20 cellular contexts compared by ENCODE assay signal in genomic region chr9:35401011-35401410, GRCh38.
DNase-seq lines count a peak whose midpoint lies in the region; ATAC-seq and TF ChIP-seq lines count a peak whose summit lies in the region.
"Had no signal": no experiment of that assay in that cellular context is flagged by ENCODE, and none has a peak within 500 bp of the region (broad histone marks: within the 10 kb centered on the region; RNA-seq: fewer than 3 reads in every experiment).

No MANE protein-coding gene starts in this region.

- no peaks in the 10 kb centered on the region for H3K27me3 ChIP-seq in breast epithelium
- H3K27me3 ChIP-seq: BE2C had no signal

- DNase-seq in MCF 10A (ENCODE audit: unreplicated experiment) (no peak), breast epithelium (ENCODE audit: low spot score in 2 of 2) (no peak), T-helper 17 cell (no peak), left kidney (ENCODE audit: low read depth, low spot score) (peak; percentile 70)
- DNase-seq in stimulated activated effector memory CD8-positive, alpha-beta T cell treated with anti-CD3 and anti-CD28 coated beads, Interleukin-12 subunit alpha, Interleukin-12 subunit beta, amount 100 ng/mL, for 72 hours (ENCODE audit: low spot score in 2 of 2): no peak
- DNase-seq: ACHN; BE2C; C1 segment of cervical spinal cord; CD4-positive, CD25-positive, alpha-beta regulatory T cell; CD8-positive, alpha-beta memory T cell; COR-L47; DMS 273 treated with DMSO at 0.1 percent for 48 hours; DMS53; DND-41; EL; GM23248 had no signal

- H3K36me3 Mint-ChIP-seq in MCF 10A (ENCODE audit: insufficient read depth, unreplicated experiment): peaks cover 21% of the 10 kb centered on the region
- H3K36me3 Mint-ChIP-seq in T-helper 17 cell (ENCODE audit: low read depth): peaks cover 6% of the 10 kb centered on the region
- no peaks in the 10 kb centered on the region for H3K36me3 Mint-ChIP-seq in stimulated activated effector memory CD8-positive, alpha-beta T cell treated with anti-CD3 and anti-CD28 coated beads, Interleukin-12 subunit alpha, Interleukin-12 subunit beta, amount 100 ng/mL, for 72 hours
- H3K36me3 Mint-ChIP-seq: CD4-positive, CD25-positive, alpha-beta regulatory T cell; CD8-positive, alpha-beta memory T cell had no signal

- H3K9me3 ChIP-seq in breast epithelium (no peaks in the 10 kb centered on the region), T-helper 17 cell (ENCODE audit: control insufficient read depth, low read length, poor library complexity, severe bottlenecking) (no peaks in the 10 kb centered on the region)
- H3K9me3 ChIP-seq: BE2C, HAP-1 had no signal

- ATAC-seq in T-helper 17 cell (no peak), HG03460 (IDR thresholded peaks at IDR 0.05; ENCODE audit: unreplicated experiment) (no peak), HG02798 (IDR thresholded peaks at IDR 0.05; ENCODE audit: poor library complexity, unreplicated experiment) (no peak)
- ATAC-seq in stimulated activated effector memory CD8-positive, alpha-beta T cell treated with anti-CD3 and anti-CD28 coated beads, Interleukin-12 subunit alpha, Interleukin-12 subunit beta, amount 100 ng/mL, for 72 hours: no peak

- TF ChIP-seq POLR2A in breast epithelium (IDR thresholded peaks at IDR 0.05): no peak

- no peak overlapping the region for H3K27ac ChIP-seq in breast epithelium
- H3K27ac ChIP-seq: GM23248, HL-60 had no signal

- CTCF ChIA-PET in MCF 10A (lab: Yijun Ruan, JAX): no interaction called here

- H3K36me3 ChIP-seq in breast epithelium: peaks cover 10% of the 10 kb centered on the region

- H3K4me3 ChIP-seq in breast epithelium: no peak overlapping the region
- H3K4me3 ChIP-seq: GM23248, HAP-1 had no signal

- peak overlapping the region; percentile 29 for H3K27ac Mint-ChIP-seq in MCF 10A (ENCODE audit: low read depth, unreplicated experiment)
- H3K27ac Mint-ChIP-seq in T-helper 17 cell: no peak overlapping the region
- H3K27ac Mint-ChIP-seq in stimulated activated effector memory CD8-positive, alpha-beta T cell treated with anti-CD3 and anti-CD28 coated beads, Interleukin-12 subunit alpha, Interleukin-12 subunit beta, amount 100 ng/mL, for 72 hours: no peak overlapping the region
- H3K27ac Mint-ChIP-seq: CD4-positive, CD25-positive, alpha-beta regulatory T cell; CD8-positive, alpha-beta memory T cell had no signal

- H3K4me1 Mint-ChIP-seq in MCF 10A (ENCODE audit: insufficient read depth, unreplicated experiment) (no peaks in the 10 kb centered on the region), T-helper 17 cell (peaks cover 5% of the 10 kb centered on the region)
- no peaks in the 10 kb centered on the region for H3K4me1 Mint-ChIP-seq in stimulated activated effector memory CD8-positive, alpha-beta T cell treated with anti-CD3 and anti-CD28 coated beads, Interleukin-12 subunit alpha, Interleukin-12 subunit beta, amount 100 ng/mL, for 72 hours
- H3K4me1 Mint-ChIP-seq: CD4-positive, CD25-positive, alpha-beta regulatory T cell; CD8-positive, alpha-beta memory T cell had no signal

- H3K9me3 Mint-ChIP-seq in MCF 10A (ENCODE audit: unreplicated experiment): no peaks in the 10 kb centered on the region
- H3K9me3 Mint-ChIP-seq in stimulated activated effector memory CD8-positive, alpha-beta T cell treated with anti-CD3 and anti-CD28 coated beads, Interleukin-12 subunit alpha, Interleukin-12 subunit beta, amount 100 ng/mL, for 72 hours: no peaks in the 10 kb centered on the region
- H3K9me3 Mint-ChIP-seq: CD4-positive, CD25-positive, alpha-beta regulatory T cell; CD8-positive, alpha-beta memory T cell had no signal

- BruUV-seq in MCF 10A (replicated peaks; lab: Mats Ljungman, UMichigan): no TSS peak

- no peaks in the 10 kb centered on the region for H3K4me1 ChIP-seq in breast epithelium
- H3K4me1 ChIP-seq: BE2C, HAP-1 had no signal

- intact Hi-C loops in MCF 10A (cut with micrococcal nuclease): loop anchor here (10.0 kb wide), 1 partner anchor 64 kb away; no protein-coding TSS in a partner anchor
- intact Hi-C loops in breast epithelium (cut with DNase I; ENCODE audit: low total_unique reads): no loop called here

- H3K27me3 Mint-ChIP-seq in MCF 10A (ENCODE audit: insufficient read depth, unreplicated experiment) (no peaks in the 10 kb centered on the region), T-helper 17 cell (peaks cover 59% of the 10 kb centered on the region)

- H3K4me3 Mint-ChIP-seq in MCF 10A (ENCODE audit: unreplicated experiment) (no peak overlapping the region), T-helper 17 cell (peak overlapping the region; percentile 45)
- H3K4me3 Mint-ChIP-seq in stimulated activated effector memory CD8-positive, alpha-beta T cell treated with anti-CD3 and anti-CD28 coated beads, Interleukin-12 subunit alpha, Interleukin-12 subunit beta, amount 100 ng/mL, for 72 hours: no peak overlapping the region
- H3K4me3 Mint-ChIP-seq: CD4-positive, CD25-positive, alpha-beta regulatory T cell; CD8-positive, alpha-beta memory T cell had no signal

- POLR2A ChIA-PET in MCF 10A (lab: Yijun Ruan, JAX): no interaction called here

- TF ChIP-seq CTCF in MCF 10A (IDR thresholded peaks at IDR 0.05; ENCODE audit: unreplicated experiment): no peak
- TF ChIP-seq CTCF in breast epithelium (IDR thresholded peaks at IDR 0.05): no peak
